12 cellular contexts compared by ENCODE assay signal in the genomic region with DNA sequence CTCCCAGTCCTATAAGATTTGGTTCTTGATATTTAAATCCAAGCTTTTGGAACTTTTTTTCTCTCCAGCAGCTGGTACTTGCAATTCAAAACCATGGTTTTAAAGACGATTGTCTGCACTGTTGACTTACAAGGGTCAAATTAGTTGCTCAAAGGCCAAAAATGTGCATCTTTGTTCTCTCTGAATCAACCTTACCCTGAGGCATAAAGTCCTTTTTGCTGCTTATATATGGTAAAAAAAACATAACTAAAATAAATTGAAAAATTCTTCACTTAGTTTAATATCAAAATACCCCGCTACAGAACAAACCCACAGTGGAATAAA.
DNase-seq lines count a peak whose midpoint lies in the region; ATAC-seq, FAIRE-seq and TF ChIP-seq lines count a peak whose summit lies in the region.
"Had no signal": no experiment of that assay in that cellular context is flagged by ENCODE, and none has a peak within 500 bp of the region (broad histone marks: within the 10 kb centered on the region; RNA-seq: fewer than 3 reads in every experiment).

No MANE protein-coding gene starts in this region.

- DNase-seq in H9 (no peak), MM.1S (no peak), foreskin melanocyte (peak; percentile 32), renal cortical epithelial cell (ENCODE audit: low read depth) (peak; percentile 6), WERI-Rb-1 (no peak), frontal cortex (ENCODE audit: low spot score in 2 of 2) (no peak)
- DNase-seq: COR-L47, NCI-H1105, NCI-H1694 treated with DMSO at 0.1 percent for 48 hours, NCI-H446 treated with DMSO at 0.1 percent for 48 hours had no signal

- no peak overlapping the region for H3T11ph ChIP-seq in H9 (ENCODE audit: low read length)

- H3K4me1 ChIP-seq in H9 (ENCODE audit: insufficient read depth, low read length) = peaks cover 13% of the 10 kb centered on the region
- peaks cover 5% of the 10 kb centered on the region; the same call in 1 of the 2 replicates for H3K4me1 ChIP-seq in MM.1S (ENCODE audit: low read length)

- no peak overlapping the region for H2AFZ ChIP-seq in H9 (ENCODE audit: low read length)
- peak overlapping the region; percentile 76 for H2AFZ ChIP-seq in MM.1S (ENCODE audit: low read length)

- H2BK5ac ChIP-seq in H9 (ENCODE audit: insufficient read length, low read length) = no peak overlapping the region

- no peak overlapping the region for H4K91ac ChIP-seq in H9 (ENCODE audit: insufficient read length, low read depth, low read length)

- no peak overlapping the region for H3K18ac ChIP-seq in H9 (ENCODE audit: insufficient read length, low read depth, low read length)

- H3K79me2 ChIP-seq in H9 (ENCODE audit: insufficient read depth, low read length) = no peaks in the 10 kb centered on the region
- no peaks in the 10 kb centered on the region for H3K79me2 ChIP-seq in MM.1S (ENCODE audit: low read length)

- FAIRE-seq in frontal cortex (lab: Jason Lieb, UNC) = no peak

- H3K27ac ChIP-seq in H9 (ENCODE audit: insufficient read length, low read depth, low read length) = peak overlapping the region; percentile 21
- H3K27ac ChIP-seq in MM.1S (ENCODE audit: low read length) = peak overlapping the region; percentile 42; the same call in 1 of the 2 replicates
- H3K27ac ChIP-seq in WERI-Rb-1 = no peak overlapping the region

- H3K9me2 ChIP-seq in MM.1S (replicated peaks; ENCODE audit: insufficient read depth, low read length) = no peaks in the 10 kb centered on the region

- H2BK120ac ChIP-seq in H9 (ENCODE audit: low read depth, low read length, poor library complexity, severe bottlenecking) = peak overlapping the region; percentile 36

- H2BK20ac ChIP-seq in H9 (ENCODE audit: low read depth, low read length, poor library complexity, severe bottlenecking) = no peak overlapping the region

- H4K8ac ChIP-seq in H9 (replicated peaks; ENCODE audit: insufficient read length, low read depth, low read length) = no peak overlapping the region

- TF ChIP-seq CTCF in H9 (conservative IDR thresholded peaks at IDR 0.05) = no peak
- TF ChIP-seq CTCF in MM.1S (IDR thresholded peaks at IDR 0.05; ENCODE audit: low read length) = no peak
- TF ChIP-seq CTCF in WERI-Rb-1 (IDR thresholded peaks at IDR 0.05; ENCODE audit: low read depth, low read length) = no peak

- H3K4ac ChIP-seq in H9 (ENCODE audit: low read depth, low read length) = no peak overlapping the region

- H3K27me3 Mint-ChIP-seq in H9 (ENCODE audit: low read depth) = no peaks in the 10 kb centered on the region

- no peak overlapping the region for H4K5ac ChIP-seq in H9 (ENCODE audit: insufficient read length, low read depth, low read length)

- H2BK15ac ChIP-seq in H9 (ENCODE audit: low read depth, low read length) = no peak overlapping the region

- WGBS in H9 (ENCODE audit: extremely low coverage, insufficient read length, low lambda C conversion rate) = no CpG with 5 or more reads among the region's 2 CpGs

- no peaks in the 10 kb centered on the region for H3K23me2 ChIP-seq in H9 (ENCODE audit: insufficient read length, low read depth, low read length, poor library complexity, severe bottlenecking)

- H3K27ac Mint-ChIP-seq in H9 = peak overlapping the region; percentile 34 to 94 (median 91); a peak in 4 of 7 replicates

- H3K27me3 ChIP-seq in H9 (ENCODE audit: insufficient read depth, low read length) (no peaks in the 10 kb centered on the region), MM.1S (replicated peaks; ENCODE audit: insufficient read depth, low read length) (no peaks in the 10 kb centered on the region), WERI-Rb-1 (ENCODE audit: insufficient read depth, low read depth, severe bottlenecking) (no peaks in the 10 kb centered on the region)

- H3K4me1 Mint-ChIP-seq in H9 = peaks cover 38 to 44% of the 10 kb centered on the region in 2 experiments

- H3K79me1 ChIP-seq in H9 (ENCODE audit: insufficient read depth, low read depth, low read length, poor library complexity, severe bottlenecking) = no peaks in the 10 kb centered on the region

- ATAC-seq in GM18868 (IDR thresholded peaks at IDR 0.05; ENCODE audit: unreplicated experiment) = no peak
- ATAC-seq: HCT116 had no signal

- no peaks in the 10 kb centered on the region for H3K36me3 ChIP-seq in MM.1S (replicated peaks; ENCODE audit: insufficient read depth, low read length)
- H3K36me3 ChIP-seq in WERI-Rb-1 = no peaks in the 10 kb centered on the region

- H3K9me3 ChIP-seq in H9 (ENCODE audit: control insufficient read depth, low read depth, low read length) = no peaks in the 10 kb centered on the region
- no peaks in the 10 kb centered on the region for H3K9me3 ChIP-seq in MM.1S (replicated peaks; ENCODE audit: insufficient read depth, low read length)
- H3K9me3 ChIP-seq in WERI-Rb-1 (ENCODE audit: severe bottlenecking) = no peaks in the 10 kb centered on the region

- H3K36me3 Mint-ChIP-seq in H9 (ENCODE audit: insufficient read depth in 1 of 3, low read depth in 3 of 3) = peaks cover 0 to 2% (median 0%) of the 10 kb centered on the region in 3 experiments; a peak in 3 of 7 replicates

- H2AK5ac ChIP-seq in H9 (ENCODE audit: insufficient read length, low read length) = no peak overlapping the region

- H3K23ac ChIP-seq in H9 (ENCODE audit: insufficient read length, low read depth, low read length) = no peak overlapping the region

- H3K9ac ChIP-seq in H9 (ENCODE audit: extremely low read depth, insufficient read length, low read length) (no peak overlapping the region), MM.1S (ENCODE audit: low read length) (no peak overlapping the region)

- no peak overlapping the region for H3K14ac ChIP-seq in H9 (ENCODE audit: insufficient read depth, low read length)

- H3K56ac ChIP-seq in H9 (ENCODE audit: insufficient read length, low read depth, low read length) = no peak overlapping the region

- no peak overlapping the region for H3K4me3 Mint-ChIP-seq in H9

- H3K4me3 ChIP-seq in MM.1S (ENCODE audit: low read length) = peak overlapping the region; percentile 32; the same call in 1 of the 2 replicates
- no peak overlapping the region for H3K4me3 ChIP-seq in WERI-Rb-1 (ENCODE audit: low read depth, low read length)

- no peaks in the 10 kb centered on the region for H3K9me3 Mint-ChIP-seq in H9

- H3F3A ChIP-seq in MM.1S (ENCODE audit: insufficient read depth, low read length) = 0 out of 2 replicates have a peak, but pooled peaks cover 8% of the 10 kb centered on the region

- H3K4me2 ChIP-seq in H9 (ENCODE audit: insufficient read depth, insufficient read length, low read length) = no peak overlapping the region
- H3K4me2 ChIP-seq in MM.1S (ENCODE audit: low read depth, low read length) = peak overlapping the region; percentile 56

- H4K20me1 ChIP-seq in H9 (ENCODE audit: control insufficient read depth, insufficient read depth, insufficient read length) = no peaks in the 10 kb centered on the region
- no peaks in the 10 kb centered on the region for H4K20me1 ChIP-seq in MM.1S (ENCODE audit: insufficient read depth, low read length)

- H2BK12ac ChIP-seq in H9 (ENCODE audit: insufficient read length, low read depth, low read length) = no peak overlapping the region

Comparison
In these comparisons a context has a peak if more than half of its experiments do, and no peak if none do; other contexts are left out.
1. DNase-seq: peak in foreskin melanocyte (single experiment) and renal cortical epithelial cell (single experiment); none in H9 (single experiment), MM.1S (single experiment), WERI-Rb-1 (single experiment) and frontal cortex (0 of 2).